In genomic region chr2:236764716-236765115, GRCh38 we compare ENCODE assay signal across 1 cellular context.
TF ChIP-seq lines count a peak whose summit lies in the region.

No MANE protein-coding gene starts in this region.

TF ChIP-seq in H1, 55 proteins besides CTCF, POLR2A, EP300 and RAD21 (continued from another document):
- TF ChIP-seq CHD7 (IDR thresholded peaks at IDR 0.05; ENCODE audit: insufficient replicate concordance, low read length) (no peak), ATF2 (IDR thresholded peaks at IDR 0.05; ENCODE audit: low read length) (no peak), ATF3 (IDR thresholded peaks at IDR 0.05; ENCODE audit: insufficient read depth, low read depth, low read length) (no peak), USF2 (IDR thresholded peaks at IDR 0.05; ENCODE audit: low read length) (no peak), ZNF274 (IDR thresholded peaks at IDR 0.05; ENCODE audit: borderline replicate concordance, extremely low read depth, low read length) (no peak), ASH2L (IDR thresholded peaks at IDR 0.05; ENCODE audit: low read length) (no peak), E2F6 (IDR thresholded peaks at IDR 0.05) (no peak), BACH1 (IDR thresholded peaks at IDR 0.05; ENCODE audit: low read length) (no peak)
